In the genomic region with DNA sequence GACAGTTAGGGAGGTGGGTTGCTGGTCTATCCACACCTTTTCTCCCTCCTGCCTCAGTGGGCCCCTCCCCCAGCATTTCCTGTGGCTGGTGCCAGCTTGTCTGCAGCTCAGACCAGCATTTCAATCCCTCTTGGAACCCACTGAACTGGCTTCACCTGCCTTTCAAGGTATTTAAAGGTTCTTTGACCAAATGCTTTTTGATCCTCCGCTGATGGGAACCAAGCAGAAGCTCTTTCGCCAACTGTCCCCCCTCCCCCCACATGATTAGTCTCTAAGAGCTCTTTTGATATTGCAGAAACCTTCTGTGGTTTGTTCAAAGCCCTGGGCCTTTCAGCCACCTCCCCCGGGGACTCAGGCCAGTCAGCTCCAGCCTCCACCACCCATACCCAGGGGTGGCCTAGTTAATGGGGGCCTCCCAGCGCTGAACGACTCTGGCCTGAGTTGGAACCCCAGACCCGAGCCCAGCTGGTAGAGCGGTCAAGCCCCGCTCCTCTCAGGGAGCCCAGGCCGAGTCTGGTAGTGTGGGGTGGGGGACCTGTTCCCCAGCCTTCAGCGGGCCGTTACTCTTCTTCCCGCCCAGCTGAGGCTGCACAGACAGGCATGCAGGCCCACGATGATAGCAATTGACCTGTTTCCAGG, we compare ENCODE assay signal across 9 cellular contexts. TPM values are rescaled to one million over a fixed set of nuclear protein-coding genes. Genes with fewer than 3 reads are reported as not detected.
DNase-seq lines count a peak whose midpoint lies in the region; ATAC-seq, FAIRE-seq and TF ChIP-seq lines count a peak whose summit lies in the region.
"Had no signal": no experiment of that assay in that cellular context is flagged by ENCODE, and none has a peak within 500 bp of the region (broad histone marks: within the 10 kb centered on the region; RNA-seq: fewer than 3 reads in every experiment).

No MANE protein-coding gene starts in this region.

- H3K27me3 ChIP-seq in left lung, result peaks cover 0 to 49% of the 10 kb centered on the region in 2 donors

- no peaks in the 10 kb centered on the region for H3K9me3 Mint-ChIP-seq in type B pancreatic cell
- no peaks in the 10 kb centered on the region for H3K9me3 Mint-ChIP-seq in natural killer cell treated with Interleukin-12 subunit alpha and Interleukin-12 subunit beta and Interleukin-15 and Interleukin-18, amount 100 ng/mL, for 72 hours

- no peak for ATAC-seq in left lung
- ATAC-seq in natural killer cell treated with Interleukin-12 subunit alpha and Interleukin-12 subunit beta and Interleukin-15 and Interleukin-18, amount 100 ng/mL, for 72 hours, result no peak

- no peaks in the 10 kb centered on the region for H3K9me3 ChIP-seq in left lung

- peaks cover 51% of the 10 kb centered on the region for H3K27me3 Mint-ChIP-seq in type B pancreatic cell
- H3K27me3 Mint-ChIP-seq in natural killer cell treated with Interleukin-12 subunit alpha and Interleukin-12 subunit beta and Interleukin-15 and Interleukin-18, amount 100 ng/mL, for 72 hours, result peaks cover 34 to 37% of the 10 kb centered on the region in 2 donors

- no peaks in the 10 kb centered on the region for H3K36me3 ChIP-seq in left lung

- H3K27ac ChIP-seq in RWPE1 (peak overlapping the region; percentile 89), left lung (no peak overlapping the region)

- POLR2A ChIA-PET in RWPE1 (lab: Yijun Ruan, JAX; ENCODE audit: low non-redundant PET), result interaction anchor here (0.6 kb wide), 1 partner anchor 128 kb away, joined by 4 read pairs; no protein-coding TSS in a partner anchor

- TF ChIP-seq CTCF in RWPE1 (conservative IDR thresholded peaks at IDR 0.05; ENCODE audit: low read depth) (no peak), left lung (IDR thresholded peaks at IDR 0.05) (no peak), type B pancreatic cell (conservative IDR thresholded peaks at IDR 0.05) (no peak)

- peak overlapping the region; percentile 43 to 52 for H3K4me3 ChIP-seq in left lung

- no peaks in the 10 kb centered on the region for H3K36me3 Mint-ChIP-seq in type B pancreatic cell
- H3K36me3 Mint-ChIP-seq in natural killer cell treated with Interleukin-12 subunit alpha and Interleukin-12 subunit beta and Interleukin-15 and Interleukin-18, amount 100 ng/mL, for 72 hours, result no peaks in the 10 kb centered on the region

- H3K4me1 ChIP-seq in left lung, result peaks cover 6 to 20% of the 10 kb centered on the region in 2 donors

- no peak for FAIRE-seq in HTR-8/SVneo (lab: Jason Lieb, UNC)

- intact Hi-C loops in left lung (cut with DNase I), result no loop called here

- DNase-seq in NCI-H526 (lab: John Stamatoyannopoulos, UW) (peak; percentile 26 to 58), NCI-H526 treated with DMSO at 0.1 percent for 48 hours (lab: John Stamatoyannopoulos, UW) (no peak), RWPE1 (ENCODE audit: low spot score) (no peak), left lung (no peak), type B pancreatic cell (ENCODE audit: extremely low spot score, unreplicated experiment) (no peak), NCI-H2107 treated with DMSO at 0.1 percent for 48 hours (lab: John Stamatoyannopoulos, UW; ENCODE audit: unreplicated experiment) (no peak), HTR-8/SVneo (ENCODE audit: insufficient read length, low spot score) (no peak)
- DNase-seq in natural killer cell treated with Interleukin-12 subunit alpha and Interleukin-12 subunit beta and Interleukin-15 and Interleukin-18, amount 100 ng/mL, for 72 hours (ENCODE audit: low spot score), result no peak

- CTCF ChIA-PET in RWPE1 (lab: Yijun Ruan, JAX), result interaction anchor here (0.6 to 1.9 kb wide), 2 partner anchors 40 to 477 kb away, joined by 5 to 16 read pairs; no protein-coding TSS in a partner anchor

- peak overlapping the region; percentile 70 for H3K4me3 Mint-ChIP-seq in type B pancreatic cell
- no peak overlapping the region for H3K4me3 Mint-ChIP-seq in natural killer cell treated with Interleukin-12 subunit alpha and Interleukin-12 subunit beta and Interleukin-15 and Interleukin-18, amount 100 ng/mL, for 72 hours

- peaks cover 26% of the 10 kb centered on the region for H3K4me1 Mint-ChIP-seq in type B pancreatic cell (ENCODE audit: unreplicated experiment)
- peaks cover 8 to 14% of the 10 kb centered on the region in 2 donors for H3K4me1 Mint-ChIP-seq in natural killer cell treated with Interleukin-12 subunit alpha and Interleukin-12 subunit beta and Interleukin-15 and Interleukin-18, amount 100 ng/mL, for 72 hours (ENCODE audit: low read depth in 2 of 2)

- peak overlapping the region; percentile 76 for H3K27ac Mint-ChIP-seq in type B pancreatic cell
- H3K27ac Mint-ChIP-seq in natural killer cell treated with Interleukin-12 subunit alpha and Interleukin-12 subunit beta and Interleukin-15 and Interleukin-18, amount 100 ng/mL, for 72 hours, result no peak overlapping the region

RNA-seq across cellular contexts. Expression of a gene that starts 6.0 kb away (rescaled TPM):
- total RNA-seq in left lung (1 to 10 TPM; 2.1 to 6.4 TPM), type B pancreatic cell (ENCODE audit: low replicate concordance) (26.5 and 37.5 TPM in 2 replicates)
- not detected for total RNA-seq in natural killer cell treated with Interleukin-12 subunit alpha and Interleukin-12 subunit beta and Interleukin-15 and Interleukin-18, amount 100 ng/mL, for 72 hours
- total RNA-seq: OCI-LY7 had no signal

Comparison
In these comparisons a context has a peak if more than half of its experiments do, and no peak if none do; other contexts are left out.
1. DNase-seq: peak in NCI-H526 (2 of 2); none in NCI-H526 treated with DMSO at 0.1 percent for 48 hours (single experiment), RWPE1 (single experiment), left lung (0 of 2), type B pancreatic cell (single experiment), NCI-H2107 treated with DMSO at 0.1 percent for 48 hours (single experiment), natural killer cell treated with Interleukin-12 subunit alpha and Interleukin-12 subunit beta and Interleukin-15 and Interleukin-18, amount 100 ng/mL, for 72 hours (single experiment) and HTR-8/SVneo (single experiment).